20 cellular contexts compared by ENCODE assay signal in the genomic region with DNA sequence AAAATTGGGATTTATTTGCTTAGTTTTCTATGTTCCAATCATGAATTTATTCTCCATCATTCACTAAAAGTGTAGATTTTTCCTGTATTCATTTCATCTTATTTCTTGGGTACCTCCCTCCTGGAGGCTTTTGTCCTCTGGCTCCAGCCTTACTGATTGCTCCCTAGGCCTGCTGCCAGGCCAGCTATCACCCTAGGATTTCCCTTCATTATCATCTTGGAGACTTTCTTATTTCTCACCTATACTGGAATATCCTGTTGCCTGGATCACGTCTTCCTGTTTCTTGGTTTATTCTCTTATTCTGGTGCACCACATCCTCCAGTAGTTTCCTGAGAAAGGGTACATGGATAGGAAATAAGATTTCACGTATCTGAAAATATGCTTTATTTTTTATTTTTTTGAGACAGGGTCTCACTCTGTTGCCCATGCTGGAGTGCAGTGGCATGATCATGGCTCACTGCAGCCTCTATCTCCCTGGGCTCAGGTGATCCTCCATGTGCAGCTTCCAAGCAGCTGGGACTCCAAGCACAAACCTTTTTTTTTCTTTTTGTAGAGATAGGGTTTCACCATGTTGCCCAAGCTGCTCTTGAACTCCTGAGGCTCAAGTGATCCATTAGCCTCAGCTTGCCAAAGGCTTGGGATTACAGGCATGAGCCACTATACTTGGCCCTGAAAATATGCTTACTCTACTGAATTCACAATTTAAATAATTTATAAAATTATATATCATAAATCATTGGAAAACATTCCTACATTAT.
"Had no signal": no experiment of that assay in that cellular context is flagged by ENCODE, and none has a peak within 500 bp of the region (broad histone marks: within the 10 kb centered on the region; RNA-seq: fewer than 3 reads in every experiment).

No MANE protein-coding gene starts in this region.

- H3K9me3 Mint-ChIP-seq: activated B cell treated with CpG ODN at 0.5 μM for 24 hours; activated naive CD4-positive, alpha-beta T cell treated with anti-CD3 and anti-CD28 coated beads, Interleukin-2, amount 50 U/mL, for 72 hours; activated T-cell treated with anti-CD3 and anti-CD28 coated beads, Interleukin-2, amount 50 U/mL, for 72 hours; mesothelial cell of epicardium; neural crest cell; stimulated activated naive CD8-positive, alpha-beta T cell treated with anti-CD3 and anti-CD28 coated beads, Interleukin-15, amount 100 ng/mL, for 72 hours had no signal

- H3K9me3 ChIP-seq: esophagus squamous epithelium, right atrium auricular region, suprapubic skin, transverse colon had no signal

- FAIRE-seq: islet of Langerhans had no signal

- H3K4me3 Mint-ChIP-seq: activated B cell treated with CpG ODN at 0.5 μM for 24 hours; activated T-cell treated with anti-CD3 and anti-CD28 coated beads, Interleukin-2, amount 50 U/mL, for 72 hours; mesothelial cell of epicardium; neural crest cell; stimulated activated naive CD8-positive, alpha-beta T cell treated with anti-CD3 and anti-CD28 coated beads, Interleukin-15, amount 100 ng/mL, for 72 hours had no signal

- DNase-seq: activated B cell treated with CpG ODN at 0.5 μM for 24 hours; activated CD4-positive, alpha-beta T cell treated with anti-CD3 and anti-CD28 coated beads for 4 hours; activated effector memory CD4-positive, alpha-beta T cell treated with anti-CD3 and anti-CD28 coated beads, Interleukin-2, amount 50 U/mL, for 16 hours; activated T-cell treated with anti-CD3 and anti-CD28 coated beads, Interleukin-2, amount 50 U/mL, for 72 hours; amniotic stem cell; effector memory CD4-positive, alpha-beta T cell; esophagus squamous epithelium; left colon; stimulated activated CD4-positive, alpha-beta T cell treated with anti-CD3 and anti-CD28 coated beads, Interleukin-2, amount 100 ng/mL, for 48 hours; stimulated activated naive CD8-positive, alpha-beta T cell treated with anti-CD3 and anti-CD28 coated beads, Interleukin-15, amount 100 ng/mL, for 72 hours; T-helper 9 cell; transverse colon had no signal

- H3K27ac Mint-ChIP-seq: activated B cell treated with CpG ODN at 0.5 μM for 24 hours; activated T-cell treated with anti-CD3 and anti-CD28 coated beads, Interleukin-2, amount 50 U/mL, for 72 hours; mesothelial cell of epicardium; progenitor cell of endocrine pancreas; stimulated activated naive CD8-positive, alpha-beta T cell treated with anti-CD3 and anti-CD28 coated beads, Interleukin-15, amount 100 ng/mL, for 72 hours had no signal

- H3K27me3 ChIP-seq: esophagus squamous epithelium, right atrium auricular region, suprapubic skin, transverse colon had no signal

- ATAC-seq: activated naive CD4-positive, alpha-beta T cell treated with anti-CD3 and anti-CD28 coated beads, Interleukin-2, amount 50 U/mL, for 72 hours; activated T-cell treated with anti-CD3 and anti-CD28 coated beads, Interleukin-2, amount 50 U/mL, for 72 hours; left colon; stimulated activated naive CD8-positive, alpha-beta T cell treated with anti-CD3 and anti-CD28 coated beads, Interleukin-15, amount 100 ng/mL, for 72 hours had no signal

- H3K27me3 Mint-ChIP-seq: activated B cell treated with CpG ODN at 0.5 μM for 24 hours; progenitor cell of endocrine pancreas; stimulated activated naive CD8-positive, alpha-beta T cell treated with anti-CD3 and anti-CD28 coated beads, Interleukin-15, amount 100 ng/mL, for 72 hours had no signal

- H3K4me1 ChIP-seq: esophagus squamous epithelium, right atrium auricular region, suprapubic skin, transverse colon had no signal

- H3K36me3 ChIP-seq: right atrium auricular region, transverse colon had no signal

- H3K4me1 Mint-ChIP-seq: activated B cell treated with CpG ODN at 0.5 μM for 24 hours, mesothelial cell of epicardium, neural crest cell had no signal

- H3K27ac ChIP-seq: esophagus squamous epithelium, right atrium auricular region, suprapubic skin, transverse colon had no signal

- H3K4me3 ChIP-seq: esophagus squamous epithelium, lung, right atrium auricular region, suprapubic skin, transverse colon had no signal
